ENCODE assay signal across 8 cellular contexts in genomic region chr15:50909044-50909342, GRCh38. TPM values are rescaled to one million over a fixed set of nuclear protein-coding genes. Genes with fewer than 3 reads are reported as not detected.
DNase-seq lines count a peak whose midpoint lies in the region; ATAC-seq and TF ChIP-seq lines count a peak whose summit lies in the region.

No MANE protein-coding gene starts in this region.

- peak overlapping the region; percentile 80 to 99 (median 96) for H3K4me3 Mint-ChIP-seq in naive B cell

- DNase-seq in LNCaP clone FGC (ENCODE audit: low read depth): no peak
- DNase-seq in choroid plexus epithelial cell (ENCODE audit: low read depth): no peak
- DNase-seq in naive B cell: no peak
- no peak for DNase-seq in cortex of kidney (lab: John Stamatoyannopoulos, UW)
- DNase-seq in C1 segment of cervical spinal cord (lab: John Stamatoyannopoulos, UW): no peak
- DNase-seq in medulla oblongata (ENCODE audit: extremely low spot score): no peak
- no peak for DNase-seq in activated effector memory CD4-positive, alpha-beta T cell treated with anti-CD3 and anti-CD28 coated beads, Interleukin-2, amount 50 U/mL, for 16 hours

- peak overlapping the region; percentile 88 for H3K4me3 ChIP-seq in LNCaP clone FGC (ENCODE audit: low read depth, low read length)
- peak overlapping the region; percentile 94 for H3K4me3 ChIP-seq in choroid plexus epithelial cell (ENCODE audit: low read depth, low read length)

- no peaks in the 10 kb centered on the region for H3K9me3 Mint-ChIP-seq in naive B cell

- peaks cover 19 to 32% (median 22%) of the 10 kb centered on the region in 3 donors for H3K4me1 Mint-ChIP-seq in naive B cell

- peak overlapping the region; percentile 75 to 100 (median 98) for H3K27ac Mint-ChIP-seq in naive B cell

- ATAC-seq in GM18502 (IDR thresholded peaks at IDR 0.05; ENCODE audit: poor library complexity, unreplicated experiment): peak; percentile 3
- no peak for ATAC-seq in naive B cell (ENCODE audit: low read depth in 2 of 2)

- H3K36me3 Mint-ChIP-seq in naive B cell: peaks cover 6 to 7% of the 10 kb centered on the region in 2 donors

- H3K27me3 Mint-ChIP-seq in naive B cell: no peaks in the 10 kb centered on the region

- TF ChIP-seq CTCF in LNCaP clone FGC (IDR thresholded peaks at IDR 0.05; ENCODE audit: control insufficient read depth, extremely low read depth, insufficient read depth) (no peak), choroid plexus epithelial cell (conservative IDR thresholded peaks at IDR 0.05; ENCODE audit: low read depth, low read length) (no peak)

RNA-seq across cellular contexts. Expression of gene AP4E1, which starts 0.5 kb away (rescaled TPM):
- 10 to 100 TPM in 1 of 6 donors, 1 to 10 TPM in 5; 2.6 to 10.8 (median 4.6) TPM for polyA plus RNA-seq in naive B cell (ENCODE audit: low read depth in 6 of 6)
